ENCODE assay signal across 7 cellular contexts in genomic region chr14:65282909-65283253, GRCh38.
DNase-seq lines count a peak whose midpoint lies in the region; ATAC-seq and TF ChIP-seq lines count a peak whose summit lies in the region.

No MANE protein-coding gene starts in this region.

- H3K4me1 ChIP-seq in GM23338 (ENCODE audit: insufficient read depth) = peaks cover 12% of the 10 kb centered on the region

- H3K4me2 ChIP-seq in GM23338 = 0 out of 2 replicates have a peak overlapping the region, but pooled peaks have one; percentile 69

- DNase-seq in GM23338 (ENCODE audit: low spot score) (no peak), T-helper 17 cell (no peak), foreskin fibroblast (no peak), NCI-H146 treated with DMSO at 0.1 percent for 48 hours (lab: John Stamatoyannopoulos, UW; ENCODE audit: unreplicated experiment) (no peak)
- no peak for DNase-seq in effector CD4-positive, alpha-beta T cell
- DNase-seq in activated effector memory CD4-positive, alpha-beta T cell treated with anti-CD3 and anti-CD28 coated beads, Interleukin-2, amount 50 U/mL, for 16 hours = no peak

- H3K27me3 ChIP-seq in GM23338 (ENCODE audit: insufficient read depth) = no peaks in the 10 kb centered on the region

- H3K9me3 Mint-ChIP-seq in GM23338 = peaks cover 10% of the 10 kb centered on the region; the same call in 2 of the 3 replicates
- H3K9me3 Mint-ChIP-seq in stimulated activated memory B cell treated with anti-CD40 and anti-IgM and Interleukin-4, amounts not matched to agents 10 μg/mL and 1 μg/mL and 100 μg/mL, for 72 hours = no peaks in the 10 kb centered on the region

- H3K9me2 ChIP-seq in GM23338 (ENCODE audit: insufficient read depth) = no peaks in the 10 kb centered on the region

- H3K36me3 ChIP-seq in GM23338 (ENCODE audit: insufficient read depth) = no peaks in the 10 kb centered on the region

- H3K79me2 ChIP-seq in GM23338 (replicated peaks; ENCODE audit: insufficient read depth) = no peaks in the 10 kb centered on the region

- H3K9me3 ChIP-seq in T-helper 17 cell (ENCODE audit: control insufficient read depth, low read length, poor library complexity, severe bottlenecking) = no peaks in the 10 kb centered on the region

- TF ChIP-seq CTCF in GM23338 (conservative IDR thresholded peaks at IDR 0.05; ENCODE audit: low read depth in 2 of 2) (no peak), foreskin fibroblast (IDR thresholded peaks at IDR 0.05; ENCODE audit: low read depth, low read length) (no peak)

- peaks cover 26% of the 10 kb centered on the region for H3K4me1 Mint-ChIP-seq in GM23338
- peaks cover 33% of the 10 kb centered on the region for H3K4me1 Mint-ChIP-seq in T-helper 17 cell
- H3K4me1 Mint-ChIP-seq in stimulated activated memory B cell treated with anti-CD40 and anti-IgM and Interleukin-4, amounts not matched to agents 10 μg/mL and 1 μg/mL and 100 μg/mL, for 72 hours = peaks cover 52% of the 10 kb centered on the region

- ATAC-seq in GM23338 (no peak), T-helper 17 cell (no peak)
- ATAC-seq in stimulated activated memory B cell treated with anti-CD40 and anti-IgM and Interleukin-4, amounts not matched to agents 10 μg/mL and 1 μg/mL and 100 μg/mL, for 72 hours = no peak

- H3K27me3 Mint-ChIP-seq in GM23338 (ENCODE audit: insufficient read depth, low read depth, poor library complexity) (peaks cover 5% of the 10 kb centered on the region), T-helper 17 cell (no peaks in the 10 kb centered on the region)
- no peaks in the 10 kb centered on the region for H3K27me3 Mint-ChIP-seq in stimulated activated memory B cell treated with anti-CD40 and anti-IgM and Interleukin-4, amounts not matched to agents 10 μg/mL and 1 μg/mL and 100 μg/mL, for 72 hours

- H3F3A ChIP-seq in GM23338 (replicated peaks; ENCODE audit: low read depth) = no peaks in the 10 kb centered on the region

- H4K20me1 ChIP-seq in GM23338 (replicated peaks; ENCODE audit: insufficient read depth) = no peaks in the 10 kb centered on the region

- no peak overlapping the region for H3K4me3 Mint-ChIP-seq in GM23338
- H3K4me3 Mint-ChIP-seq in T-helper 17 cell = peak overlapping the region; percentile 86
- H3K4me3 Mint-ChIP-seq in stimulated activated memory B cell treated with anti-CD40 and anti-IgM and Interleukin-4, amounts not matched to agents 10 μg/mL and 1 μg/mL and 100 μg/mL, for 72 hours = peak overlapping the region; percentile 73

- peak overlapping the region; percentile 88; the same call in 1 of the 2 replicates for H2AFZ ChIP-seq in GM23338

- H3K36me3 Mint-ChIP-seq in GM23338 (ENCODE audit: low read depth) = peaks cover 5% of the 10 kb centered on the region; the same call in 2 of the 3 replicates
- no peaks in the 10 kb centered on the region for H3K36me3 Mint-ChIP-seq in T-helper 17 cell (ENCODE audit: low read depth)
- no peaks in the 10 kb centered on the region for H3K36me3 Mint-ChIP-seq in stimulated activated memory B cell treated with anti-CD40 and anti-IgM and Interleukin-4, amounts not matched to agents 10 μg/mL and 1 μg/mL and 100 μg/mL, for 72 hours

- no peak overlapping the region for H3K27ac ChIP-seq in GM23338 (ENCODE audit: low read depth)

- H3K27ac Mint-ChIP-seq in GM23338 (no peak overlapping the region), T-helper 17 cell (peak overlapping the region; percentile 93)
- H3K27ac Mint-ChIP-seq in stimulated activated memory B cell treated with anti-CD40 and anti-IgM and Interleukin-4, amounts not matched to agents 10 μg/mL and 1 μg/mL and 100 μg/mL, for 72 hours = peak overlapping the region; percentile 91

- H3K4me3 ChIP-seq in GM23338 (no peak overlapping the region), foreskin fibroblast (ENCODE audit: low read depth in 1 of 2, low read length in 2 of 2) (peak overlapping the region; percentile 7 to 20)

TF ChIP-seq in GM23338, 12 proteins besides CTCF, POLR2A, EP300 and RAD21:
- no peak for TF ChIP-seq ZNF462 (CRISPR knock-in tag; IDR thresholded peaks at IDR 0.05)
- TF ChIP-seq STAT1 (IDR thresholded peaks at IDR 0.05; ENCODE audit: unreplicated experiment) = no peak
